In the genomic region with DNA sequence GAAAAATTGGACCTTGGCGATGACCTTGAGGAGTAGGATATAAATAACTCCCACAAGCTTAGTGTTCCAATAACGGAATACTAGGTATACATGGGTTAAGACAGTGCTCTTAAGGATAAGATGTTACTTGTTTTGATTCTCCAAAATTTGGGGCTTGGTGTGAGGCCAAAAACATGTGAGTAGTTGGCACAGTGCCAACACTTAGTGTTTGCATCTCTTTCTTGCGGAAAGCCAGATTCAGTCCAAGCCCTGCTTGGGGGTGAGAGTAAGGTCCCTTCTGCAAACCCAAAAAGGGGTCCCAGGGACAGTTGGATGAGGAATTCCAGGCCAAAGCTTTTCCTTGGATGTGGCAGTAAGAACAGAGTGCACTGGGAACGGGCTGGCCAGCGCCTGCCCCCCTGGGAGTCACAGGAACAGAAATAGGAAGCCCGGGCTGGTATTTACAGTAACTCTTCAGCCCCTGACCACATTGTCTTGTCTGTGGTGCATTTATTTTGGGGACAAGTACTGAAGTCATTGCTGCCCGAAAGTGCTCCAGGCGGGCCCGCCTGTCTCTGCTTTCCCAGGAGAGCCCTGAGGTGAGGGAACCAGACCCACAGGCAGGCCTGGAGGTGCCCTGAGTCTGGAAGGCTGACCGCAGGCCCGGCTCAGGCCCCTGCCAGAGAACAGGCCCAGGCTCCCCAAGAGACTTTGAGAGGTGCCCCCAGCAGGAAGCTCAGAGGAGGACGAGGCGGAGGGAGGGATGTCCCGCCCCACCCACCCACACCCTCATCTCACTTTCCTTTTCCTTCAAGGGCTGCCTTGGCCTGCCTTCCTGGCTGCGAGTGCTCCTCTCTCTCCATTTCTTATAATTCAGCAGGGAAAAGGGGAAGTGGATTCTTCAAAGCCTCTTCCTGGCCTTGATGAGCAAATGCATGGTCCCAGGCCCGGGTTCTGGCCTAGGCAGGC, we compare ENCODE assay signal across 14 cellular contexts.
DNase-seq lines count a peak whose midpoint lies in the region; ATAC-seq, FAIRE-seq and TF ChIP-seq lines count a peak whose summit lies in the region.
"Had no signal": no experiment of that assay in that cellular context is flagged by ENCODE, and none has a peak within 500 bp of the region (broad histone marks: within the 10 kb centered on the region; RNA-seq: fewer than 3 reads in every experiment).

No MANE protein-coding gene starts in this region.

- H3K4me2 ChIP-seq in BLaER1 treated with 17β-estradiol and CSF1 and Interleukin-3, amounts not matched to agents 10 nM and 100 nM, result peak overlapping the region; percentile 73 to 94 (median 88)
- H3K4me2 ChIP-seq in trophoblast cell (ENCODE audit: low read length), result no peak overlapping the region

- peak overlapping the region; percentile 49 to 94 (median 72) for H3K27ac ChIP-seq in BLaER1 treated with 17β-estradiol and CSF1 and Interleukin-3, amounts not matched to agents 10 nM and 100 nM
- peak overlapping the region in 9 of 12 donors; percentile 6 to 89 (median 51) for H3K27ac ChIP-seq in heart left ventricle
- no peak overlapping the region for H3K27ac ChIP-seq in trophoblast cell (ENCODE audit: low read depth, low read length)
- H3K27ac ChIP-seq: parathyroid adenoma had no signal

- no peak overlapping the region for H2AK5ac ChIP-seq in trophoblast cell (ENCODE audit: low read length)

- peak overlapping the region; percentile 16 for H2BK12ac ChIP-seq in trophoblast cell (ENCODE audit: low read length)

- in situ Hi-C loops in ACHN (cut with HindIII; ENCODE audit: low pct_ligation_motif_present, low pct_unique_long_range_greater_than_20kb, low sequenced_read_pairs), result no loop called here

- peak overlapping the region; percentile 42 for H4K91ac ChIP-seq in trophoblast cell (ENCODE audit: low read depth, low read length)

- DNase-seq in NAMALWA (ENCODE audit: low spot score), result peak; percentile 37
- peak; percentile 26 to 65 (median 37) for DNase-seq in heart left ventricle
- DNase-seq in trophoblast cell, result no peak
- DNase-seq in ACHN, result no peak
- no peak for DNase-seq in effector CD8-positive, alpha-beta T cell (lab: John Stamatoyannopoulos, UW)
- DNase-seq in RCC 7860 (ENCODE audit: low spot score), result no peak
- DNase-seq: NCI-H510A treated with DMSO at 0.1 percent for 48 hours; SHP77; stimulated activated CD4-positive, alpha-beta T cell treated with anti-CD3 and anti-CD28 coated beads, Interleukin-2, amount 100 ng/mL, for 48 hours had no signal

- no peaks in the 10 kb centered on the region for H3K36me3 ChIP-seq in BLaER1 treated with 17β-estradiol and CSF1 and Interleukin-3, amounts not matched to agents 10 nM and 100 nM
- no peaks in the 10 kb centered on the region for H3K36me3 ChIP-seq in heart left ventricle
- H3K36me3 ChIP-seq in trophoblast cell (ENCODE audit: control insufficient read depth in 1 of 2, insufficient read depth in 2 of 2, low read length in 2 of 2), result no peaks in the 10 kb centered on the region

- H3K4me1 ChIP-seq in BLaER1 treated with 17β-estradiol and CSF1 and Interleukin-3, amounts not matched to agents 10 nM and 100 nM, result peaks cover 53 to 91% (median 62%) of the 10 kb centered on the region in 10 experiments
- H3K4me1 ChIP-seq in heart left ventricle, result peaks cover 0 to 46% (median 7%) of the 10 kb centered on the region in 12 donors
- peaks cover 0 to 3% of the 10 kb centered on the region in 2 experiments for H3K4me1 ChIP-seq in trophoblast cell (ENCODE audit: control insufficient read depth in 1 of 2, insufficient read depth in 2 of 2, low read length in 2 of 2)

- no peak overlapping the region for H3K14ac ChIP-seq in trophoblast cell (ENCODE audit: low read length)

- TF ChIP-seq CTCF in heart left ventricle (IDR thresholded peaks at IDR 0.05), result no peak

- no peak overlapping the region for H3K4ac ChIP-seq in trophoblast cell (ENCODE audit: low read depth, low read length)

- no peak overlapping the region for H4K8ac ChIP-seq in trophoblast cell (ENCODE audit: low read depth, low read length)

- no peak overlapping the region for H2BK120ac ChIP-seq in trophoblast cell (ENCODE audit: insufficient read depth, low read length, poor library complexity)

- 49 to 61% (median 56%) methylated on average over 13 to 16 of the region's 16 CpGs for WGBS in heart left ventricle, 4 donors
- WGBS in trophoblast cell (ENCODE audit: extremely low coverage, insufficient coverage, insufficient read length), result no CpG with 5 or more reads among the region's 16 CpGs

- H4K20me1 ChIP-seq in BLaER1 treated with 17β-estradiol and CSF1 and Interleukin-3, amounts not matched to agents 10 nM and 100 nM, result no peaks in the 10 kb centered on the region

- no peaks in the 10 kb centered on the region for H3K27me3 ChIP-seq in BLaER1 treated with 17β-estradiol and CSF1 and Interleukin-3, amounts not matched to agents 10 nM and 100 nM
- H3K27me3 ChIP-seq in heart left ventricle (peaks cover 0 to 8% (median 0%) of the 10 kb centered on the region in 9 donors), trophoblast cell (ENCODE audit: insufficient read depth, low read length) (no peaks in the 10 kb centered on the region)

- intact Hi-C loops in heart left ventricle (cut with DNase I), result no loop called here

- H3K9ac ChIP-seq in BLaER1 treated with 17β-estradiol and CSF1 and Interleukin-3, amounts not matched to agents 10 nM and 100 nM, result peak overlapping the region; percentile 47 to 85 (median 65); a peak in 20 of 22 replicates
- H3K9ac ChIP-seq in trophoblast cell (ENCODE audit: low read length), result no peak overlapping the region
- H3K9ac ChIP-seq: parathyroid adenoma had no signal

- FAIRE-seq in RCC 7860 (lab: Jason Lieb, UNC), result no peak
- FAIRE-seq: GM12892, GM19239 had no signal

- peak overlapping the region in 6 of 10 experiments; percentile 5 to 45 (median 20); a peak in 6 of 20 replicates for H3K4me3 ChIP-seq in BLaER1 treated with 17β-estradiol and CSF1 and Interleukin-3, amounts not matched to agents 10 nM and 100 nM
- H3K4me3 ChIP-seq in heart left ventricle (no peak overlapping the region), trophoblast cell (ENCODE audit: low read depth, low read length) (no peak overlapping the region)

- no peak overlapping the region for H2AFZ ChIP-seq in trophoblast cell (ENCODE audit: insufficient read depth, low read length, poor library complexity)

- H2BK5ac ChIP-seq in trophoblast cell (ENCODE audit: low read depth, low read length, poor library complexity), result no peak overlapping the region

- TF ChIP-seq POLR2A in heart left ventricle (IDR thresholded peaks at IDR 0.05), result no peak

- no peak overlapping the region for H3K18ac ChIP-seq in trophoblast cell (ENCODE audit: low read length)

- no peak overlapping the region for H3K23ac ChIP-seq in trophoblast cell (ENCODE audit: low read length)

- H3K79me2 ChIP-seq in trophoblast cell (ENCODE audit: control insufficient read depth, insufficient read depth, low read length, poor library complexity), result no peaks in the 10 kb centered on the region
- H3K79me2 ChIP-seq: parathyroid adenoma had no signal

- no peaks in the 10 kb centered on the region for H3K9me3 ChIP-seq in BLaER1 treated with 17β-estradiol and CSF1 and Interleukin-3, amounts not matched to agents 10 nM and 100 nM (replicated peaks in 1 of 11)
- no peaks in the 10 kb centered on the region for H3K9me3 ChIP-seq in heart left ventricle
- H3K9me3 ChIP-seq in trophoblast cell (ENCODE audit: insufficient read depth, low read depth, low read length), result no peaks in the 10 kb centered on the region

- no peak overlapping the region for H4K12ac ChIP-seq in trophoblast cell (ENCODE audit: low read depth, low read length)

- H3K79me1 ChIP-seq in trophoblast cell (ENCODE audit: low read length), result peaks cover 2% of the 10 kb centered on the region

- ATAC-seq in heart left ventricle, result peak; percentile 62 to 84 (median 64)
- ATAC-seq in HG02571 (IDR thresholded peaks at IDR 0.05; ENCODE audit: unreplicated experiment), result no peak

Comparison
In these comparisons a context has a peak if more than half of its experiments do, and no peak if none do; other contexts are left out.
1. H3K4me3 ChIP-seq: peak in BLaER1 treated with 17β-estradiol and CSF1 and Interleukin-3, amounts not matched to agents 10 nM and 100 nM (6 of 10); none in heart left ventricle (0 of 12) and trophoblast cell (single experiment).
2. DNase-seq: peak in NAMALWA (single experiment) and heart left ventricle (5 of 5); none in trophoblast cell (0 of 2), ACHN (single experiment), effector CD8-positive, alpha-beta T cell (single experiment) and RCC 7860 (single experiment).